In genomic region chr22:35749808-35750207, GRCh38 we compare ENCODE assay signal across 1 cellular context.
TF ChIP-seq lines count a peak whose summit lies in the region.

No MANE protein-coding gene starts in this region.

TF ChIP-seq in GM12878, 131 proteins besides CTCF, POLR2A, EP300 and RAD21 (continued from another document and continues in another):
- TF ChIP-seq USF2 (IDR thresholded peaks at IDR 0.05; ENCODE audit: borderline replicate concordance, low read depth, low read length) (no peak), JUND (IDR thresholded peaks at IDR 0.05; ENCODE audit: low read depth, low read length) (no peak), TCF7 (IDR thresholded peaks at IDR 0.05; ENCODE audit: borderline replicate concordance) (no peak), YY1 (IDR thresholded peaks at IDR 0.05; ENCODE audit: low read depth, low read length) (no peak), BACH1 (IDR thresholded peaks at IDR 0.05; ENCODE audit: borderline replicate concordance) (no peak), ZBTB33 (IDR thresholded peaks at IDR 0.05) (no peak), ASH2L (IDR thresholded peaks at IDR 0.05; ENCODE audit: borderline replicate concordance, low read depth) (no peak), PAX5 (IDR thresholded peaks at IDR 0.05; ENCODE audit: borderline replicate concordance, low read depth, low read length) (peak; percentile 94), DPF2 (IDR thresholded peaks at IDR 0.05) (no peak), CBFB (IDR thresholded peaks at IDR 0.05; ENCODE audit: low read depth) (peak; percentile 72; the same call in 1 of the 2 replicates), SREBF1 (IDR thresholded peaks at IDR 0.05; ENCODE audit: low read length) (no peak), SKIL (IDR thresholded peaks at IDR 0.05; ENCODE audit: low read depth, poor library complexity, severe bottlenecking) (peak; percentile 41), PKNOX1 (IDR thresholded peaks at IDR 0.05) (no peak), YBX1 (IDR thresholded peaks at IDR 0.05) (0 out of 2 replicates have a peak, but pooled peaks have one; percentile 4), CREB1 (IDR thresholded peaks at IDR 0.05; ENCODE audit: low read depth) (no peak), ZNF384 (IDR thresholded peaks at IDR 0.05; ENCODE audit: borderline replicate concordance, low read depth, low read length) (no peak), KAT2A (conservative IDR thresholded peaks at IDR 0.05; ENCODE audit: control insufficient read depth, low read depth, low read length) (no peak), NFXL1 (IDR thresholded peaks at IDR 0.05; ENCODE audit: borderline replicate concordance) (no peak), ZBTB11 (CRISPR knock-in tag; IDR thresholded peaks at IDR 0.05) (no peak), MAX (IDR thresholded peaks at IDR 0.05; ENCODE audit: low read depth, low read length) (no peak), SMAD1 (IDR thresholded peaks at IDR 0.05; ENCODE audit: low read depth, partially characterized antibody) (no peak), WRNIP1 (IDR thresholded peaks at IDR 0.05; ENCODE audit: borderline replicate concordance, low read depth, low read length) (no peak), SPI1 (IDR thresholded peaks at IDR 0.05; ENCODE audit: borderline replicate concordance, insufficient read depth, low read depth, low read length) (no peak), IKZF2 (IDR thresholded peaks at IDR 0.05) (peak; percentile 73 to 84; a peak in 3 of 4 replicates), ZNF207 (IDR thresholded peaks at IDR 0.05; ENCODE audit: borderline replicate concordance) (no peak), ETV6 (conservative IDR thresholded peaks at IDR 0.05 in 1 of 2, IDR thresholded peaks at IDR 0.05 in 1 of 2; ENCODE audit: borderline replicate concordance in 1 of 2, low read depth in 1 of 2) (no peak), EZH2 (IDR thresholded peaks at IDR 0.05; ENCODE audit: borderline replicate concordance, control insufficient read depth, low read depth, low read length) (no peak), EGR1 (IDR thresholded peaks at IDR 0.05; ENCODE audit: borderline replicate concordance in 1 of 2, low read depth in 2 of 2, low read length in 2 of 2) (no peak)
- TF ChIP-seq, protein P1, sequence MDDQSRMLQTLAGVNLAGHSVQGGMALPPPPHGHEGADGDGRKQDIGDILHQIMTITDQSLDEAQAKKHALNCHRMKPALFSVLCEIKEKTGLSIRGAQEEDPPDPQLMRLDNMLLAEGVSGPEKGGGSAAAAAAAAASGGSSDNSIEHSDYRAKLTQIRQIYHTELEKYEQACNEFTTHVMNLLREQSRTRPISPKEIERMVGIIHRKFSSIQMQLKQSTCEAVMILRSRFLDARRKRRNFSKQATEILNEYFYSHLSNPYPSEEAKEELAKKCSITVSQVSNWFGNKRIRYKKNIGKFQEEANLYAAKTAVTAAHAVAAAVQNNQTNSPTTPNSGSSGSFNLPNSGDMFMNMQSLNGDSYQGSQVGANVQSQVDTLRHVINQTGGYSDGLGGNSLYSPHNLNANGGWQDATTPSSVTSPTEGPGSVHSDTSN (IDR thresholded peaks at IDR 0.05; ENCODE audit: insufficient replicate concordance, low read depth, low read length), result no peak
- TF ChIP-seq, protein P2, sequence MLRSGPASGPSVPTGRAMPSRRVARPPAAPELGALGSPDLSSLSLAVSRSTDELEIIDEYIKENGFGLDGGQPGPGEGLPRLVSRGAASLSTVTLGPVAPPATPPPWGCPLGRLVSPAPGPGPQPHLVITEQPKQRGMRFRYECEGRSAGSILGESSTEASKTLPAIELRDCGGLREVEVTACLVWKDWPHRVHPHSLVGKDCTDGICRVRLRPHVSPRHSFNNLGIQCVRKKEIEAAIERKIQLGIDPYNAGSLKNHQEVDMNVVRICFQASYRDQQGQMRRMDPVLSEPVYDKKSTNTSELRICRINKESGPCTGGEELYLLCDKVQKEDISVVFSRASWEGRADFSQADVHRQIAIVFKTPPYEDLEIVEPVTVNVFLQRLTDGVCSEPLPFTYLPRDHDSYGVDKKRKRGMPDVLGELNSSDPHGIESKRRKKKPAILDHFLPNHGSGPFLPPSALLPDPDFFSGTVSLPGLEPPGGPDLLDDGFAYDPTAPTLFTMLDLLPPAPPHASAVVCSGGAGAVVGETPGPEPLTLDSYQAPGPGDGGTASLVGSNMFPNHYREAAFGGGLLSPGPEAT (IDR thresholded peaks at IDR 0.05; ENCODE audit: low read depth), result peak; percentile 38
- TF ChIP-seq, protein P3, sequence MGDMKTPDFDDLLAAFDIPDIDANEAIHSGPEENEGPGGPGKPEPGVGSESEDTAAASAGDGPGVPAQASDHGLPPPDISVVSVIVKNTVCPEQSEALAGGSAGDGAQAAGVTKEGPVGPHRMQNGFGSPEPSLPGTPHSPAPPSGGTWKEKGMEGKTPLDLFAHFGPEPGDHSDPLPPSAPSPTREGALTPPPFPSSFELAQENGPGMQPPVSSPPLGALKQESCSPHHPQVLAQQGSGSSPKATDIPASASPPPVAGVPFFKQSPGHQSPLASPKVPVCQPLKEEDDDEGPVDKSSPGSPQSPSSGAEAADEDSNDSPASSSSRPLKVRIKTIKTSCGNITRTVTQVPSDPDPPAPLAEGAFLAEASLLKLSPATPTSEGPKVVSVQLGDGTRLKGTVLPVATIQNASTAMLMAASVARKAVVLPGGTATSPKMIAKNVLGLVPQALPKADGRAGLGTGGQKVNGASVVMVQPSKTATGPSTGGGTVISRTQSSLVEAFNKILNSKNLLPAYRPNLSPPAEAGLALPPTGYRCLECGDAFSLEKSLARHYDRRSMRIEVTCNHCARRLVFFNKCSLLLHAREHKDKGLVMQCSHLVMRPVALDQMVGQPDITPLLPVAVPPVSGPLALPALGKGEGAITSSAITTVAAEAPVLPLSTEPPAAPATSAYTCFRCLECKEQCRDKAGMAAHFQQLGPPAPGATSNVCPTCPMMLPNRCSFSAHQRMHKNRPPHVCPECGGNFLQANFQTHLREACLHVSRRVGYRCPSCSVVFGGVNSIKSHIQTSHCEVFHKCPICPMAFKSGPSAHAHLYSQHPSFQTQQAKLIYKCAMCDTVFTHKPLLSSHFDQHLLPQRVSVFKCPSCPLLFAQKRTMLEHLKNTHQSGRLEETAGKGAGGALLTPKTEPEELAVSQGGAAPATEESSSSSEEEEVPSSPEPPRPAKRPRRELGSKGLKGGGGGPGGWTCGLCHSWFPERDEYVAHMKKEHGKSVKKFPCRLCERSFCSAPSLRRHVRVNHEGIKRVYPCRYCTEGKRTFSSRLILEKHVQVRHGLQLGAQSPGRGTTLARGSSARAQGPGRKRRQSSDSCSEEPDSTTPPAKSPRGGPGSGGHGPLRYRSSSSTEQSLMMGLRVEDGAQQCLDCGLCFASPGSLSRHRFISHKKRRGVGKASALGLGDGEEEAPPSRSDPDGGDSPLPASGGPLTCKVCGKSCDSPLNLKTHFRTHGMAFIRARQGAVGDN (IDR thresholded peaks at IDR 0.05), result no peak
- TF ChIP-seq, protein P4, sequence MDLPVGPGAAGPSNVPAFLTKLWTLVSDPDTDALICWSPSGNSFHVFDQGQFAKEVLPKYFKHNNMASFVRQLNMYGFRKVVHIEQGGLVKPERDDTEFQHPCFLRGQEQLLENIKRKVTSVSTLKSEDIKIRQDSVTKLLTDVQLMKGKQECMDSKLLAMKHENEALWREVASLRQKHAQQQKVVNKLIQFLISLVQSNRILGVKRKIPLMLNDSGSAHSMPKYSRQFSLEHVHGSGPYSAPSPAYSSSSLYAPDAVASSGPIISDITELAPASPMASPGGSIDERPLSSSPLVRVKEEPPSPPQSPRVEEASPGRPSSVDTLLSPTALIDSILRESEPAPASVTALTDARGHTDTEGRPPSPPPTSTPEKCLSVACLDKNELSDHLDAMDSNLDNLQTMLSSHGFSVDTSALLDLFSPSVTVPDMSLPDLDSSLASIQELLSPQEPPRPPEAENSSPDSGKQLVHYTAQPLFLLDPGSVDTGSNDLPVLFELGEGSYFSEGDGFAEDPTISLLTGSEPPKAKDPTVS (IDR thresholded peaks at IDR 0.05; ENCODE audit: low read depth, low read length), result no peak
- TF ChIP-seq, protein P5, sequence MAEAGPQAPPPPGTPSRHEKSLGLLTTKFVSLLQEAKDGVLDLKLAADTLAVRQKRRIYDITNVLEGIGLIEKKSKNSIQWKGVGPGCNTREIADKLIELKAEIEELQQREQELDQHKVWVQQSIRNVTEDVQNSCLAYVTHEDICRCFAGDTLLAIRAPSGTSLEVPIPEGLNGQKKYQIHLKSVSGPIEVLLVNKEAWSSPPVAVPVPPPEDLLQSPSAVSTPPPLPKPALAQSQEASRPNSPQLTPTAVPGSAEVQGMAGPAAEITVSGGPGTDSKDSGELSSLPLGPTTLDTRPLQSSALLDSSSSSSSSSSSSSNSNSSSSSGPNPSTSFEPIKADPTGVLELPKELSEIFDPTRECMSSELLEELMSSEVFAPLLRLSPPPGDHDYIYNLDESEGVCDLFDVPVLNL (IDR thresholded peaks at IDR 0.05; ENCODE audit: low read depth, low read length), result no peak
